ENCODE assay signal across 8 cellular contexts in the genomic region with DNA sequence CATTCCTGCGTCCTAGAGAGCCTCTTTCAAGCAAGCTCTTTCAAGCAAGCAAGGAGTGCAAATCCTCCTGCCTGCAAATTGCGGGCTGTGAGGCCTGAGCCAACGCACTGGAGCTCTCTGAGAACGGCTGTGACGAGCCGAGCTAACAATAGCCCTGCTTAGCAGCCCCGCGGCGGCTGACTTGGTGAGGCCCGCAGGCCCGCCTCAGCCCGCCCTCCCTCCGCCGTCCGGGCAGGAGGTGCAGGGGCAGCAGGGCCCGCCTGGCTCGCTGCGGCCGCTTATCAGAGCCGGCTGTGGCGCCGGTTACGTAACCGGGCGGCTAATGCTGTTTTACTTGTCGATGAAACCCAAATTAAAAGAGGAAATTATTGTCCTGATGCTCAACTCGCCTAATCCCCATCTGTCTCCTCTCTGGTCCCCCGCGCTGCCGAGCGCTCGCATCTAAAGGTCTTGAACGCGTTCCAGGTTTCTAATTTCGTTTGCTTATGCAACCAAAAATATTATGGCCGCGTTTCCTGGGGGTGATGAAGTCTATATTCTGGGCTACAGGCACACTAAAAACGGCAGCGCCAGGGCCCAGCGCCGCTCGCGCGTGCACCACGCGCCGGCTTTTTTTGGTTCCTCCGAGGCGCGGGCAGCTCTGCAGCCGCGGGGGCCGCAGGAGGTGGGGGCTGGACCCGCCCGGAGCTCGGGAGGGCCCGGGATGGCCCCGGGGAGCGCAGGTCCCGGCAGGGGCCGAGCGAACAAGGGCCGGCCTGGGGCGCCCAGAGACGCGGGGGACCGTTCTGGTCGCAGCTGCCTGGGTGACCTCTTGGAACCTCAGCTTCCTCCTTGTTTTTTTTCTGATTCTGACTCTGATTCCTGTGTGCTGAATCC.
A peak's percentile ranks its signal among the peaks of the same experiment; 100 is the strongest.
DNase-seq lines count a peak whose midpoint lies in the region; ATAC-seq and TF ChIP-seq lines count a peak whose summit lies in the region.

No MANE protein-coding gene starts in this region.

- H3K9me3 ChIP-seq in T-helper 17 cell (ENCODE audit: control insufficient read depth, low read length, poor library complexity, severe bottlenecking) (no peaks in the 10 kb centered on the region), prostate gland (no peaks in the 10 kb centered on the region)

- H3K4me3 ChIP-seq in prostate gland, result peak overlapping the region; percentile 26 to 30

- H3K4me3 Mint-ChIP-seq in T-helper 17 cell, result peak overlapping the region; percentile 93
- peak overlapping the region; percentile 79 to 82 (median 81) for H3K4me3 Mint-ChIP-seq in brain

- peaks cover 37% of the 10 kb centered on the region for H3K4me1 Mint-ChIP-seq in T-helper 17 cell
- peaks cover 63% of the 10 kb centered on the region for H3K4me1 Mint-ChIP-seq in brain

- H3K36me3 Mint-ChIP-seq in T-helper 17 cell (ENCODE audit: low read depth) (no peaks in the 10 kb centered on the region), brain (no peaks in the 10 kb centered on the region)

- intact Hi-C loops in prostate gland (cut with DNase I), result no loop called here

- no peaks in the 10 kb centered on the region for H3K36me3 ChIP-seq in prostate gland

- DNase-seq in C1 segment of cervical spinal cord (lab: John Stamatoyannopoulos, UW), result peak in 12 of 14 donors; percentile 62 to 94 (median 82)
- DNase-seq in NCI-H146 treated with DMSO at 0.1 percent for 48 hours (lab: John Stamatoyannopoulos, UW; ENCODE audit: unreplicated experiment), result peak; percentile 55
- DNase-seq in T-helper 17 cell, result no peak
- peak; percentile 87 to 90 for DNase-seq in hippocampal formation (lab: John Stamatoyannopoulos, UW)
- DNase-seq in prostate gland (ENCODE audit: low spot score), result peak; percentile 61

- WGBS in prostate gland, result 1% methylated on average over 67 of the region's 68 CpGs

- no peaks in the 10 kb centered on the region for H3K27me3 ChIP-seq in prostate gland (replicated peaks; ENCODE audit: insufficient read depth)

- ATAC-seq in GM21717 (IDR thresholded peaks at IDR 0.05; ENCODE audit: unreplicated experiment), result peak; percentile 62
- peak; percentile 71 for ATAC-seq in T-helper 17 cell
- ATAC-seq in HG02678 (IDR thresholded peaks at IDR 0.05; ENCODE audit: unreplicated experiment), result no peak

- TF ChIP-seq CTCF in brain (conservative IDR thresholded peaks at IDR 0.05), result no peak
- TF ChIP-seq CTCF in prostate gland (IDR thresholded peaks at IDR 0.05), result no peak

- peak overlapping the region; percentile 75 to 90 for H3K27ac ChIP-seq in prostate gland

- no peaks in the 10 kb centered on the region for H3K4me1 ChIP-seq in prostate gland (replicated peaks)

- no peaks in the 10 kb centered on the region for H3K9me3 Mint-ChIP-seq in brain

- no peak for TF ChIP-seq POLR2A in prostate gland (IDR thresholded peaks at IDR 0.05)

- H3K27me3 Mint-ChIP-seq in T-helper 17 cell (no peaks in the 10 kb centered on the region), brain (peaks cover 3% of the 10 kb centered on the region)

- H3K27ac Mint-ChIP-seq in T-helper 17 cell (peak overlapping the region; percentile 95), brain (peak overlapping the region; percentile 80 to 100 (median 99))

Comparison
In these comparisons a context has a peak if more than half of its experiments do, and no peak if none do; other contexts are left out.
1. DNase-seq: peak in C1 segment of cervical spinal cord (12 of 14), NCI-H146 treated with DMSO at 0.1 percent for 48 hours (single experiment), hippocampal formation (2 of 2) and prostate gland (single experiment); none in T-helper 17 cell (0 of 3).